Comparison of ENCODE assay signal across 19 cellular contexts in the genomic region with DNA sequence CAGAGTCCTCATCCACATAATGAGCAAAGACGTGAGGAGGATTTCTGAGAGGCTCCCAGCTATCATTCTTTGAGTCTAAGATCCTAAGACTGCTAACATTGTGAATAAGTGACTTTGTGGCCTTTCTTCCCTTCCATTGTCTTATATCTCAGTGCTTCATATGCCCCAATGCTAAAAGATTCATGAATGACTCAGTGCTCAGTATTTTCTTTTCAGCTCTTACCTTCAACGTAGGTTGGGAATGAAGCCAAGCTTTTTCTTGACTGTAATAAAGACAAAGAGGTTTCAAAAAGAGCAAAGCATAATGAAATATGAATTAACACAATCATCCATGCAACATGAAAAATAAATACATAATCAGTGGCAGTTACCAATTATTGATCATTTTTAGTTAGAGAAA.
A peak's percentile ranks its signal among the peaks of the same experiment; 100 is the strongest.
DNase-seq lines count a peak whose midpoint lies in the region; ATAC-seq and TF ChIP-seq lines count a peak whose summit lies in the region.
"Had no signal": no experiment of that assay in that cellular context is flagged by ENCODE, and none has a peak within 500 bp of the region (broad histone marks: within the 10 kb centered on the region; RNA-seq: fewer than 3 reads in every experiment).

No MANE protein-coding gene starts in this region.

- no peaks in the 10 kb centered on the region for H3K9me3 ChIP-seq in adipocyte (ENCODE audit: control insufficient read depth, low read length)
- H3K9me3 ChIP-seq: thyroid gland had no signal

- no peaks in the 10 kb centered on the region for H3K36me3 ChIP-seq in adipocyte (ENCODE audit: control insufficient read depth, insufficient read depth, low read length, severe bottlenecking)
- H3K36me3 ChIP-seq: thyroid gland had no signal

- no peak overlapping the region for H3K9ac ChIP-seq in adipocyte (ENCODE audit: low read length)

- H3K4me1 ChIP-seq in adipocyte (ENCODE audit: control insufficient read depth, insufficient read depth, low read length) (peaks cover 5% of the 10 kb centered on the region), foreskin keratinocyte (no peaks in the 10 kb centered on the region)

- ATAC-seq in foreskin keratinocyte (peak; percentile 44), HG02610 (IDR thresholded peaks at IDR 0.05; ENCODE audit: unreplicated experiment) (no peak)
- ATAC-seq: activated naive CD8-positive, alpha-beta T cell treated with anti-CD3 and anti-CD28 coated beads, Interleukin-2, amount 50 U/mL, for 24 hours; left ventricle myocardium superior; stimulated activated memory B cell treated with anti-CD40 and anti-IgM and Interleukin-4, amounts not matched to agents 10 μg/mL and 1 μg/mL and 100 μg/mL, for 72 hours had no signal

- DNase-seq in NCI-H1092 treated with DMSO at 0.1 percent for 48 hours (lab: John Stamatoyannopoulos, UW) (peak; percentile 15), NCI-H1092 (lab: John Stamatoyannopoulos, UW) (no peak), adipocyte (ENCODE audit: low read depth) (peak; percentile 11), foreskin keratinocyte (peak; percentile 37 to 66), putamen (ENCODE audit: low spot score) (peak; percentile 45), Kasumi-1 (lab: John Stamatoyannopoulos, UW) (no peak), retina (no peak)
- DNase-seq: activated CD4-positive, CD25-positive, alpha-beta regulatory T cell; activated CD8-positive, alpha-beta memory T cell treated with anti-CD3 and anti-CD28 coated beads for 24 hours; activated naive CD8-positive, alpha-beta T cell treated with anti-CD3 and anti-CD28 coated beads, Interleukin-2, amount 50 U/mL, for 24 hours; left ventricle myocardium superior; naive B cell; NCI-H1694; NCI-H446; Right ventricle myocardium superior; thyroid gland had no signal

- no peak overlapping the region for H3K4me3 ChIP-seq in adipocyte (ENCODE audit: low read length)
- H3K4me3 ChIP-seq: thyroid gland had no signal

- H3K27ac ChIP-seq in foreskin keratinocyte, result no peak overlapping the region
- H3K27ac ChIP-seq: 22Rv1, thyroid gland had no signal

- H3K27me3 ChIP-seq in adipocyte (replicated peaks; ENCODE audit: control insufficient read depth, insufficient read depth, low read length), result no peaks in the 10 kb centered on the region
- no peaks in the 10 kb centered on the region for H3K27me3 ChIP-seq in foreskin keratinocyte
- H3K27me3 ChIP-seq: thyroid gland had no signal

- TF ChIP-seq CTCF in foreskin keratinocyte (conservative IDR thresholded peaks at IDR 0.05), result no peak

Comparison
In these comparisons a context has a peak if more than half of its experiments do, and no peak if none do; other contexts are left out.
1. DNase-seq: peak in NCI-H1092 treated with DMSO at 0.1 percent for 48 hours (single experiment), adipocyte (single experiment), foreskin keratinocyte (2 of 2) and putamen (single experiment); none in NCI-H1092 (single experiment), Kasumi-1 (0 of 2) and retina (single experiment).